In genomic region chr11:6684068-6684467, GRCh38 we compare ENCODE assay signal across 7 cellular contexts. TPM values are rescaled to one million over a fixed set of nuclear protein-coding genes. Genes with fewer than 3 reads are reported as not detected.
DNase-seq lines count a peak whose midpoint lies in the region; ATAC-seq and TF ChIP-seq lines count a peak whose summit lies in the region.
"Not testable (repeated sequence)": the region's sequence is repeated elsewhere in the genome, so short reads cannot be mapped to it uniquely, and the experiment has no call there.

No MANE protein-coding gene starts in this region.

- H2AFZ ChIP-seq in GM23248 (peak overlapping the region; percentile 92), OCI-LY3 (ENCODE audit: low read depth, low read length) (peak overlapping the region; percentile 88), smooth muscle cell (ENCODE audit: low read depth) (peak overlapping the region; percentile 44)

- H3K9me3 Mint-ChIP-seq in activated CD8-positive, alpha-beta memory T cell treated with anti-CD3 and anti-CD28 coated beads, Interleukin-2, amount 10 ng/mL, durations not matched to agents 7 days and 5 days (ENCODE audit: low read depth); naive thymus-derived CD8-positive, alpha-beta T cell: not testable (repeated sequence)

- H3K79me2 ChIP-seq in GM23248 (ENCODE audit: insufficient read depth) (peaks cover 32% of the 10 kb centered on the region), OCI-LY3 (ENCODE audit: low read length) (peaks cover 28% of the 10 kb centered on the region), smooth muscle cell (ENCODE audit: low read depth) (peaks cover 24% of the 10 kb centered on the region)

- H3K36me3 ChIP-seq in GM23248 (ENCODE audit: low read depth) (peaks cover 17% of the 10 kb centered on the region), OCI-LY3 (replicated peaks; ENCODE audit: low read depth, low read length) (peaks cover 29% of the 10 kb centered on the region)
- not testable (repeated sequence) for H3K36me3 ChIP-seq in left ventricle myocardium inferior; smooth muscle cell (ENCODE audit: low read depth)

- peak overlapping the region; percentile 97 for H3K4me3 Mint-ChIP-seq in activated CD8-positive, alpha-beta memory T cell treated with anti-CD3 and anti-CD28 coated beads, Interleukin-2, amount 10 ng/mL, durations not matched to agents 7 days and 5 days
- peak overlapping the region; percentile 96 to 100 (median 99) for H3K4me3 Mint-ChIP-seq in naive thymus-derived CD8-positive, alpha-beta T cell

- not testable (repeated sequence) for H4K20me1 ChIP-seq in GM23248 (ENCODE audit: insufficient read depth)
- H4K20me1 ChIP-seq in OCI-LY3 (ENCODE audit: insufficient read depth, low read length): peaks cover 13% of the 10 kb centered on the region
- peaks cover 20% of the 10 kb centered on the region for H4K20me1 ChIP-seq in smooth muscle cell (ENCODE audit: low read depth)

- in situ Hi-C loops in GM23248 (cut with MboI): not testable (repeated sequence)

- POLR2A ChIA-PET in naive thymus-derived CD8-positive, alpha-beta T cell (lab: Charles Lee): interaction anchor here (1.0 to 5.0 kb wide), 16 partner anchors 12 to 281 kb away, joined by 3 to 108 read pairs (median 7); partner anchors contain the start of genes ARFIP2, ILK, RRP8 and TAF10

- peaks cover 20% of the 10 kb centered on the region for H3K4me1 Mint-ChIP-seq in activated CD8-positive, alpha-beta memory T cell treated with anti-CD3 and anti-CD28 coated beads, Interleukin-2, amount 10 ng/mL, durations not matched to agents 7 days and 5 days
- H3K4me1 Mint-ChIP-seq in naive thymus-derived CD8-positive, alpha-beta T cell: peaks cover 19 to 46% (median 35%) of the 10 kb centered on the region in 4 donors

- H3K27ac Mint-ChIP-seq in activated CD8-positive, alpha-beta memory T cell treated with anti-CD3 and anti-CD28 coated beads, Interleukin-2, amount 10 ng/mL, durations not matched to agents 7 days and 5 days: peak overlapping the region; percentile 97
- H3K27ac Mint-ChIP-seq in naive thymus-derived CD8-positive, alpha-beta T cell: peak overlapping the region in 9 of 10 donors; percentile 11 to 100 (median 99)

- 74 to 81% methylated on average over 14 of the region's 14 CpGs for WGBS in GM23248 (ENCODE audit: low coverage in 1 of 2, low lambda C conversion rate in 2 of 2, missing lambda C conversion rate in 2 of 2), 2 experiments
- WGBS in smooth muscle cell (ENCODE audit: low lambda C conversion rate): 93% methylated on average over 14 of the region's 14 CpGs

- TF ChIP-seq CTCF in OCI-LY3 (IDR thresholded peaks at IDR 0.05; ENCODE audit: low read depth, low read length); choroid plexus epithelial cell (conservative IDR thresholded peaks at IDR 0.05; ENCODE audit: low read depth, low read length); left ventricle myocardium inferior (IDR thresholded peaks at IDR 0.05; ENCODE audit: borderline replicate concordance); smooth muscle cell (IDR thresholded peaks at IDR 0.05; ENCODE audit: borderline replicate concordance, insufficient read depth, poor library complexity, severe bottlenecking): not testable (repeated sequence)

- H3K27me3 Mint-ChIP-seq in activated CD8-positive, alpha-beta memory T cell treated with anti-CD3 and anti-CD28 coated beads, Interleukin-2, amount 10 ng/mL, durations not matched to agents 7 days and 5 days; naive thymus-derived CD8-positive, alpha-beta T cell: not testable (repeated sequence)

- H3K4me2 ChIP-seq in GM23248 (ENCODE audit: unreplicated experiment) (peak overlapping the region; percentile 87), OCI-LY3 (ENCODE audit: low read length) (peak overlapping the region; percentile 68), smooth muscle cell (peak overlapping the region; percentile 82)

- CTCF ChIA-PET in activated CD8-positive, alpha-beta memory T cell treated with anti-CD3 and anti-CD28 coated beads, Interleukin-2, amount 10 ng/mL, durations not matched to agents 7 days and 5 days (lab: Charles Lee): interaction anchor here (0.8 to 2.8 kb wide), 28 partner anchors 12 to 311 kb away, joined by 3 to 41 read pairs (median 6); partner anchors contain the start of genes ILK, RRP8, TAF10 and TPP1

- H3K27ac ChIP-seq in GM23248 (peak overlapping the region; percentile 83), OCI-LY3 (ENCODE audit: low read length) (peak overlapping the region; percentile 64; the same call in 1 of the 2 replicates), left ventricle myocardium inferior (replicated peaks) (peak overlapping the region; percentile 93)
- H3K27ac ChIP-seq in smooth muscle cell (ENCODE audit: low read depth): not testable (repeated sequence)

- intact Hi-C loops in left ventricle myocardium inferior (cut with micrococcal nuclease): loop anchor here (10.0 kb wide), 1 partner anchor 149 kb away; no protein-coding TSS in a partner anchor

- H3K27me3 ChIP-seq in GM23248 (replicated peaks; ENCODE audit: insufficient read depth); OCI-LY3 (ENCODE audit: low read depth, low read length); left ventricle myocardium inferior (ENCODE audit: low read depth); smooth muscle cell (ENCODE audit: low read depth): not testable (repeated sequence)

- H3K4me1 ChIP-seq in GM23248 (ENCODE audit: insufficient read depth): peaks cover 15% of the 10 kb centered on the region
- H3K4me1 ChIP-seq in OCI-LY3 (ENCODE audit: low read length): peaks cover 13% of the 10 kb centered on the region
- peaks cover 36% of the 10 kb centered on the region for H3K4me1 ChIP-seq in left ventricle myocardium inferior
- H3K4me1 ChIP-seq in smooth muscle cell (ENCODE audit: low read depth): not testable (repeated sequence)

- not testable (repeated sequence) for H3K9me2 ChIP-seq in GM23248 (ENCODE audit: insufficient read depth)

- H3K36me3 Mint-ChIP-seq in activated CD8-positive, alpha-beta memory T cell treated with anti-CD3 and anti-CD28 coated beads, Interleukin-2, amount 10 ng/mL, durations not matched to agents 7 days and 5 days: peaks cover 28% of the 10 kb centered on the region
- peaks cover 0 to 19% (median 3%) of the 10 kb centered on the region in 3 donors for H3K36me3 Mint-ChIP-seq in naive thymus-derived CD8-positive, alpha-beta T cell

- peaks cover 16% of the 10 kb centered on the region for H3F3A ChIP-seq in GM23248 (ENCODE audit: insufficient read depth)
- not testable (repeated sequence) for H3F3A ChIP-seq in smooth muscle cell (ENCODE audit: low read depth)

- ATAC-seq in activated CD8-positive, alpha-beta memory T cell treated with anti-CD3 and anti-CD28 coated beads, Interleukin-2, amount 10 ng/mL, durations not matched to agents 7 days and 5 days; naive thymus-derived CD8-positive, alpha-beta T cell: not testable (repeated sequence)

- H3K4me3 ChIP-seq in GM23248 (peak overlapping the region; percentile 71), OCI-LY3 (ENCODE audit: low read length) (peak overlapping the region; percentile 87), left ventricle myocardium inferior (peak overlapping the region; percentile 72), smooth muscle cell (peak overlapping the region; percentile 77)
- H3K4me3 ChIP-seq in choroid plexus epithelial cell (ENCODE audit: low read depth, low read length): not testable (repeated sequence)

- DNase-seq in GM23248; activated CD8-positive, alpha-beta memory T cell treated with anti-CD3 and anti-CD28 coated beads, Interleukin-2, amount 10 ng/mL, durations not matched to agents 7 days and 5 days; left ventricle myocardium inferior; naive thymus-derived CD8-positive, alpha-beta T cell; smooth muscle cell (lab: John Stamatoyannopoulos, UW; ENCODE audit: unreplicated experiment): not testable (repeated sequence)
- peak; percentile 6 for DNase-seq in choroid plexus epithelial cell (ENCODE audit: low read depth)

- H3K9ac ChIP-seq in GM23248 (peak overlapping the region; percentile 90), OCI-LY3 (ENCODE audit: low read length) (peak overlapping the region; percentile 80)
- not testable (repeated sequence) for H3K9ac ChIP-seq in smooth muscle cell (ENCODE audit: low read depth)

- H3K9me3 ChIP-seq in GM23248 (ENCODE audit: low read depth); OCI-LY3 (ENCODE audit: insufficient read depth, low read length); left ventricle myocardium inferior (replicated peaks); smooth muscle cell (replicated peaks; ENCODE audit: low read depth): not testable (repeated sequence)

RNA-seq across cellular contexts. Expression of gene MRPL17, which starts 0.9 kb away (rescaled TPM):
- 53.5 and 104 TPM in 2 replicates for total RNA-seq in GM23248 (2014; rRNA removed; shearing (Covaris generic))
- 107 and 114 TPM in 2 replicates for polyA plus RNA-seq in GM23248 (2016; fragmentation: Nextera tagmentation; extraction: Ambion mirVana)
- total RNA-seq in activated CD8-positive, alpha-beta memory T cell treated with anti-CD3 and anti-CD28 coated beads, Interleukin-2, amount 10 ng/mL, durations not matched to agents 7 days and 5 days: 10 to 100 TPM; 69.4 to 81.0 TPM
- total RNA-seq in left ventricle myocardium inferior: 40.2 TPM
- total RNA-seq in naive thymus-derived CD8-positive, alpha-beta T cell: 10 to 100 TPM; 27.5 to 30.1 TPM
- 10 to 100 TPM; 16.2 to 23.6 (median 16.5) TPM for polyA plus RNA-seq in naive thymus-derived CD8-positive, alpha-beta T cell
- total RNA-seq in smooth muscle cell: 64.0 and 132 TPM in 2 replicates
- polyA plus RNA-seq in smooth muscle cell: 77.4 and 98.4 TPM in 2 replicates

RNA-seq across cellular contexts. Expression of gene DCHS1, which starts 28.5 kb away (rescaled TPM):
- 5.8 and 6.4 TPM in 2 replicates for total RNA-seq in GM23248 (2014; rRNA removed; shearing (Covaris generic))
- polyA plus RNA-seq in GM23248 (2016; fragmentation: Nextera tagmentation; extraction: Ambion mirVana): 0.86 and 1.1 TPM in 2 replicates
- total RNA-seq in activated CD8-positive, alpha-beta memory T cell treated with anti-CD3 and anti-CD28 coated beads, Interleukin-2, amount 10 ng/mL, durations not matched to agents 7 days and 5 days: under 1 TPM; 0.14 to 0.32 TPM
- 9.5 TPM for total RNA-seq in left ventricle myocardium inferior
- 10 to 100 TPM; 14.4 to 14.9 TPM for total RNA-seq in naive thymus-derived CD8-positive, alpha-beta T cell
- 1 to 10 TPM; 2.2 to 6.1 (median 2.9) TPM for polyA plus RNA-seq in naive thymus-derived CD8-positive, alpha-beta T cell
- total RNA-seq in smooth muscle cell: 25.1 and 34.2 TPM in 2 replicates
- polyA plus RNA-seq in smooth muscle cell: 21.0 and 24.5 TPM in 2 replicates
